26 cellular contexts compared by ENCODE assay signal in the genomic region with DNA sequence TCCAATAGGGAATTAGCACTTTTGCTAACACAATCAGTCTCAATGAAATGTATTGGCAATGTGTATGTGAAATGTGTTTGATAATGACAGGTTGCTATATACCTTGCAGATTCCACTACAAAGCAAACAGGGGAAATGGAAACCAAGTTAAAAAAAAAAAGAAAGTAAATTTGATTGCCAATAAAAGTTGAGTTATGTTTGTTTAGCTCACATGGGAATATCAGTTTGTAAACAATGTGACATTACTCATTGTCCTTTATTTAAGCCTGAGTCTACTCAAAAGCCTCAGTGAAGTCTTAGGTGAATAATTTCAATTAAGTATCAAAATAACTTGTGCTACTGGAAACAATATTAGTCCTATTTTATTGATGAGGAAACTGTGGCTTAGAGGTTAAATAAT.
DNase-seq lines count a peak whose midpoint lies in the region; ATAC-seq, FAIRE-seq and TF ChIP-seq lines count a peak whose summit lies in the region.
"Had no signal": no experiment of that assay in that cellular context is flagged by ENCODE, and none has a peak within 500 bp of the region (broad histone marks: within the 10 kb centered on the region; RNA-seq: fewer than 3 reads in every experiment).

No MANE protein-coding gene starts in this region.

- H3K4me3 ChIP-seq in A549, result no peak overlapping the region
- no peak overlapping the region for H3K4me3 ChIP-seq in thyroid gland (replicated peaks in 1 of 3)
- no peak overlapping the region for H3K4me3 ChIP-seq in ovary
- H3K4me3 ChIP-seq: BLaER1 treated with 17β-estradiol and CSF1 and Interleukin-3, amounts not matched to agents 10 nM and 100 nM; GM23248; Peyer's patch; SK-N-MC had no signal

- H3K27ac ChIP-seq in A549, result no peak overlapping the region
- H3K27ac ChIP-seq in thyroid gland, result no peak overlapping the region
- no peak overlapping the region for H3K27ac ChIP-seq in ovary
- H3K27ac ChIP-seq: BLaER1 treated with 17β-estradiol and CSF1 and Interleukin-3, amounts not matched to agents 10 nM and 100 nM; GM23248; KMS-11; Peyer's patch; SK-N-MC had no signal

- peaks cover 22% of the 10 kb centered on the region for H3K4me1 Mint-ChIP-seq in glutamatergic neuron (ENCODE audit: low read depth, unreplicated experiment)

- peak; percentile 32 for FAIRE-seq in A549 (lab: Jason Lieb, UNC)
- FAIRE-seq: A204.1 had no signal

- H3K36me3 Mint-ChIP-seq in glutamatergic neuron (ENCODE audit: unreplicated experiment), result no peaks in the 10 kb centered on the region

- intact Hi-C loops in thyroid gland (cut with DNase I) (no loop called here), ovary (cut with DNase I) (no loop called here)

- no peak for ATAC-seq in A549

- peak in 1 of 2 experiments; percentile 16 for DNase-seq in A549 (ENCODE audit: low read depth in 1 of 2, low spot score in 1 of 2)
- DNase-seq in DMS53 treated with DMSO at 0.1 percent for 48 hours (lab: John Stamatoyannopoulos, UW; ENCODE audit: unreplicated experiment), result peak; percentile 76
- peak; percentile 30 to 75 for DNase-seq in NCI-H2081 (lab: John Stamatoyannopoulos, UW)
- DNase-seq in NCI-H774 (lab: John Stamatoyannopoulos, UW), result peak; percentile 17
- no peak for DNase-seq in thyroid gland
- DNase-seq in glutamatergic neuron, result no peak
- DNase-seq in GM19240 (ENCODE audit: insufficient read length, low spot score), result no peak
- no peak for DNase-seq in ovary
- DNase-seq: AML-193; CD4-positive, alpha-beta T cell; DND-41; GM23248; H7; HFFc6; IMR-90; NCI-H1048; NCI-H187; NCI-H446; NCI-H526 treated with DMSO at 0.1 percent for 48 hours; Peyer's patch; SHP77 treated with DMSO at 0.1 percent for 48 hours; T-helper 9 cell had no signal

- no peak for TF ChIP-seq RAD21 in A549 (conservative IDR thresholded peaks at IDR 0.05 in 1 of 2, IDR thresholded peaks at IDR 0.05 in 1 of 2)

- H3K4me1 ChIP-seq in A549 (peaks cover 44% of the 10 kb centered on the region), thyroid gland (no peaks in the 10 kb centered on the region), ovary (ENCODE audit: insufficient read depth) (no peaks in the 10 kb centered on the region)
- H3K4me1 ChIP-seq: BLaER1 treated with 17β-estradiol and CSF1 and Interleukin-3, amounts not matched to agents 10 nM and 100 nM; Peyer's patch had no signal

- POLR2A ChIA-PET in A549 (lab: Yijun Ruan, JAX), result no interaction called here

- TF ChIP-seq CTCF in A549 (IDR thresholded peaks at IDR 0.05) (no peak), thyroid gland (IDR thresholded peaks at IDR 0.05) (no peak), glutamatergic neuron (IDR thresholded peaks at IDR 0.05; ENCODE audit: partially characterized antibody, unreplicated experiment) (no peak), ovary (IDR thresholded peaks at IDR 0.05) (no peak)

- H3K4me3 Mint-ChIP-seq in glutamatergic neuron (ENCODE audit: unreplicated experiment), result no peak overlapping the region
- H3K4me3 Mint-ChIP-seq: CD4-positive, alpha-beta T cell; HFFc6 had no signal

- CTCF ChIA-PET in A549 (lab: Yijun Ruan, JAX), result no interaction called here

- TF ChIP-seq EP300 in A549 (IDR thresholded peaks at IDR 0.05), result no peak
- no peak for TF ChIP-seq EP300 in ovary (IDR thresholded peaks at IDR 0.05)

- H3K4me2 ChIP-seq in A549, result peak overlapping the region; percentile 29
- H3K4me2 ChIP-seq: BLaER1 treated with 17β-estradiol and CSF1 and Interleukin-3, amounts not matched to agents 10 nM and 100 nM; KMS-11 had no signal

- no peaks in the 10 kb centered on the region for H3K9me3 ChIP-seq in A549
- no peaks in the 10 kb centered on the region for H3K9me3 ChIP-seq in thyroid gland
- H3K9me3 ChIP-seq in ovary, result no peaks in the 10 kb centered on the region
- H3K9me3 ChIP-seq: BLaER1 treated with 17β-estradiol and CSF1 and Interleukin-3, amounts not matched to agents 10 nM and 100 nM; Peyer's patch had no signal

- no peaks in the 10 kb centered on the region for H3K36me3 ChIP-seq in thyroid gland
- H3K36me3 ChIP-seq in ovary, result no peaks in the 10 kb centered on the region
- H3K36me3 ChIP-seq: BLaER1 treated with 17β-estradiol and CSF1 and Interleukin-3, amounts not matched to agents 10 nM and 100 nM; Peyer's patch had no signal

- H3K27me3 ChIP-seq in thyroid gland (no peaks in the 10 kb centered on the region), ovary (no peaks in the 10 kb centered on the region)
- H3K27me3 ChIP-seq: BLaER1 treated with 17β-estradiol and CSF1 and Interleukin-3, amounts not matched to agents 10 nM and 100 nM; Peyer's patch had no signal

- H3K27ac Mint-ChIP-seq in glutamatergic neuron (ENCODE audit: unreplicated experiment), result no peak overlapping the region
- H3K27ac Mint-ChIP-seq: CD4-positive, alpha-beta T cell; HFFc6 had no signal

- no peak for TF ChIP-seq POLR2A in A549 (IDR thresholded peaks at IDR 0.05; ENCODE audit: low read length)
- TF ChIP-seq POLR2A in thyroid gland (IDR thresholded peaks at IDR 0.05), result no peak
- no peak for TF ChIP-seq POLR2A in ovary (IDR thresholded peaks at IDR 0.05)

- no peaks in the 10 kb centered on the region for H3K27me3 Mint-ChIP-seq in glutamatergic neuron (ENCODE audit: unreplicated experiment)
- H3K27me3 Mint-ChIP-seq: CD4-positive, alpha-beta T cell had no signal

- peaks cover 2% of the 10 kb centered on the region for H3K9me3 Mint-ChIP-seq in glutamatergic neuron (ENCODE audit: unreplicated experiment)
- H3K9me3 Mint-ChIP-seq: CD4-positive, alpha-beta T cell; HFFc6 had no signal

TF ChIP-seq in A549, 52 proteins besides CTCF, POLR2A, EP300 and RAD21:
- TF ChIP-seq KDM5A (IDR thresholded peaks at IDR 0.05) (no peak), CBX2 (IDR thresholded peaks at IDR 0.05; ENCODE audit: borderline replicate concordance, low read depth) (no peak), FOSL2 (IDR thresholded peaks at IDR 0.05) (no peak), FOSL2 (CRISPR knock-in tag; IDR thresholded peaks at IDR 0.05) (peak; percentile 21; the same call in 1 of the 2 replicates), GATA3 (IDR thresholded peaks at IDR 0.05; ENCODE audit: borderline replicate concordance) (peak; percentile 27; the same call in 1 of the 2 replicates)
- TF ChIP-seq, protein P1, sequence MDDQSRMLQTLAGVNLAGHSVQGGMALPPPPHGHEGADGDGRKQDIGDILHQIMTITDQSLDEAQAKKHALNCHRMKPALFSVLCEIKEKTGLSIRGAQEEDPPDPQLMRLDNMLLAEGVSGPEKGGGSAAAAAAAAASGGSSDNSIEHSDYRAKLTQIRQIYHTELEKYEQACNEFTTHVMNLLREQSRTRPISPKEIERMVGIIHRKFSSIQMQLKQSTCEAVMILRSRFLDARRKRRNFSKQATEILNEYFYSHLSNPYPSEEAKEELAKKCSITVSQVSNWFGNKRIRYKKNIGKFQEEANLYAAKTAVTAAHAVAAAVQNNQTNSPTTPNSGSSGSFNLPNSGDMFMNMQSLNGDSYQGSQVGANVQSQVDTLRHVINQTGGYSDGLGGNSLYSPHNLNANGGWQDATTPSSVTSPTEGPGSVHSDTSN (IDR thresholded peaks at IDR 0.05), result no peak

Comparison
In these comparisons a context has a peak if more than half of its experiments do, and no peak if none do; other contexts are left out.
1. DNase-seq: peak in DMS53 treated with DMSO at 0.1 percent for 48 hours (single experiment), NCI-H2081 (2 of 2) and NCI-H774 (single experiment); none in thyroid gland (0 of 2), glutamatergic neuron (single experiment), GM19240 (single experiment) and ovary (0 of 5).